ENCODE assay signal across 17 cellular contexts in the genomic region with DNA sequence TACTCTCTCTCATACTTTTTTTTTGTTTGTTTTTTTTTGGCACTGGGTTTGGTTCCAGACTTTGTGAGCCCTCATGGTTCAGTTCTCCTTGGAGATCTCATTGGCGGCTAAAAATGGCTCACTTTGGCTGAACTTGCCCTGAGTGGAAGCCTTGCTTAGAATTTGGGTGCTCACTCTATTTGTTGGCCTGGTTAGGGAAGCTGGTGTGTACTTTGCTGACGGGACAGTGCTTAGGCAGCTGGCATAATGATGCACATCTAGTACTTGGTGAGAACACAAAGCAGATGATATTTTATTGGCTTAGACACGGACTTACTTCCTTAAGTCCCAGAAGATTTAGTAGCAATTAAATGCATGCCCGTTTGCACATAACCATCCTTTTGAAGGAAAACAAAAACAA.
DNase-seq lines count a peak whose midpoint lies in the region; ATAC-seq, FAIRE-seq and TF ChIP-seq lines count a peak whose summit lies in the region.
"Had no signal": no experiment of that assay in that cellular context is flagged by ENCODE, and none has a peak within 500 bp of the region (broad histone marks: within the 10 kb centered on the region; RNA-seq: fewer than 3 reads in every experiment).

No MANE protein-coding gene starts in this region.

- ATAC-seq in GM12878 (peak; percentile 33), GM19452 (IDR thresholded peaks at IDR 0.05; ENCODE audit: unreplicated experiment) (no peak)
- ATAC-seq: GM23338 had no signal

- intact Hi-C loops in GM12878 (cut with micrococcal nuclease; ENCODE audit: unreplicated experiment): loop anchor here (5.0 kb wide), 1 partner anchor 114 kb away; no protein-coding TSS in a partner anchor

- TF ChIP-seq CTCF in GM12878 (IDR thresholded peaks at IDR 0.05 in 2 of 3, conservative IDR thresholded peaks at IDR 0.05 in 1 of 3; ENCODE audit: control insufficient read depth in 2 of 3, extremely low read depth in 1 of 3, insufficient read depth in 1 of 3, low read depth in 3 of 3, low read length in 3 of 3) (no peak), neural progenitor cell (IDR thresholded peaks at IDR 0.05) (no peak)

- peak overlapping the region; percentile 3 for H3K4me3 Mint-ChIP-seq in T-helper 2 cell treated with Interferon-gamma antibody and Interleukin-4, amounts not matched to agents 5 μg/mL and 100 μg/mL, for 36 hours
- no peak overlapping the region for H3K4me3 Mint-ChIP-seq in neural progenitor cell
- H3K4me3 Mint-ChIP-seq: dendritic cell treated with granulocyte-macrophage colony-stimulating factor and Interleukin-4, amounts not matched to agents 40 ng/mL and 50 ng/mL, for 4 days; GM23338; nephron had no signal

- FAIRE-seq in GM12878 (lab: Jason Lieb, UNC): no peak
- FAIRE-seq: endothelial cell of umbilical vein, kidney had no signal

- CTCF ChIA-PET in GM12878 (lab: Yijun Ruan, JAX): interaction anchor here (1.5 to 2.6 kb wide), 4 partner anchors 17 to 102 kb away, joined by 5 to 9 read pairs (median 6); no protein-coding TSS in a partner anchor

- SMC1A ChIA-PET in GM12878 (lab: Charles Lee; ENCODE audit: uncharacterized antibody, unreplicated experiment): interaction anchor here (0.7 to 8.8 kb wide), 12 partner anchors 9 to 160 kb away, joined by 3 to 60 read pairs (median 5); no protein-coding TSS in a partner anchor

- no peak for TF ChIP-seq EP300 in GM12878 (IDR thresholded peaks at IDR 0.05; ENCODE audit: borderline replicate concordance in 1 of 2, control insufficient read depth in 1 of 2, low read depth in 2 of 2, low read length in 2 of 2)

- H3K4me2 ChIP-seq in GM12878 (ENCODE audit: control insufficient read depth, insufficient read depth) (peak overlapping the region; percentile 90), neural progenitor cell (peak overlapping the region; percentile 10)

- no peaks in the 10 kb centered on the region for H3K9me3 Mint-ChIP-seq in T-helper 2 cell treated with Interferon-gamma antibody and Interleukin-4, amounts not matched to agents 5 μg/mL and 100 μg/mL, for 36 hours
- peaks cover 3% of the 10 kb centered on the region for H3K9me3 Mint-ChIP-seq in neural progenitor cell
- H3K9me3 Mint-ChIP-seq: CD4-positive, alpha-beta memory T cell; dendritic cell treated with granulocyte-macrophage colony-stimulating factor and Interleukin-4, amounts not matched to agents 40 ng/mL and 50 ng/mL, for 4 days; GM23338 had no signal

- no peaks in the 10 kb centered on the region for H4K20me1 ChIP-seq in GM12878 (ENCODE audit: control insufficient read depth, insufficient read depth)
- H4K20me1 ChIP-seq in neural progenitor cell (ENCODE audit: low read depth): no peaks in the 10 kb centered on the region

- RAD21 ChIA-PET in GM12878 (lab: Charles Lee; ENCODE audit: unreplicated experiment): interaction anchor here (0.5 to 7.9 kb wide), 8 partner anchors 8 to 309 kb away, joined by 3 to 67 read pairs (median 6); no protein-coding TSS in a partner anchor

- no TSS peak for BruUV-seq in GM12878 (replicated peaks; lab: Mats Ljungman, UMichigan)

- no peaks in the 10 kb centered on the region for H3K27me3 ChIP-seq in GM12878 (replicated peaks in 1 of 2; ENCODE audit: control insufficient read depth in 2 of 2, insufficient read depth in 2 of 2, low read length in 1 of 2)
- H3K27me3 ChIP-seq in neural progenitor cell: peaks cover 43% of the 10 kb centered on the region

- H2AFZ ChIP-seq in GM12878 (ENCODE audit: control insufficient read depth, low read depth, low read length): peak overlapping the region; percentile 71
- no peak overlapping the region for H2AFZ ChIP-seq in neural progenitor cell (replicated peaks)

- no peak overlapping the region for H3K27ac Mint-ChIP-seq in T-helper 2 cell treated with Interferon-gamma antibody and Interleukin-4, amounts not matched to agents 5 μg/mL and 100 μg/mL, for 36 hours
- no peak overlapping the region for H3K27ac Mint-ChIP-seq in neural progenitor cell
- H3K27ac Mint-ChIP-seq: CD4-positive, alpha-beta memory T cell; dendritic cell treated with granulocyte-macrophage colony-stimulating factor and Interleukin-4, amounts not matched to agents 40 ng/mL and 50 ng/mL, for 4 days; GM23338; nephron had no signal

- POLR2A ChIA-PET in GM12878 (lab: Charles Lee): interaction anchor here (0.5 to 1.4 kb wide), 4 partner anchors 18 to 497 kb away, joined by 4 read pairs; no protein-coding TSS in a partner anchor

- H3K36me3 Mint-ChIP-seq in T-helper 2 cell treated with Interferon-gamma antibody and Interleukin-4, amounts not matched to agents 5 μg/mL and 100 μg/mL, for 36 hours (ENCODE audit: low read depth): no peaks in the 10 kb centered on the region
- H3K36me3 Mint-ChIP-seq in neural progenitor cell: peaks cover 3% of the 10 kb centered on the region
- H3K36me3 Mint-ChIP-seq: CD4-positive, alpha-beta memory T cell had no signal

- no peak for TF ChIP-seq RAD21 in GM12878 (IDR thresholded peaks at IDR 0.05; ENCODE audit: insufficient read depth, low read depth, low read length)

- 63% methylated on average over 4 of the region's 4 CpGs for WGBS in GM12878 (ENCODE audit: insufficient coverage, insufficient replicate concordance, low lambda C conversion rate, missing lambda C conversion rate)

- in situ Hi-C loops in GM12878 (cut with MboI): no loop called here

- H3K4me1 ChIP-seq in GM12878 (ENCODE audit: control insufficient read depth, insufficient read depth, low read length) (0 out of 2 replicates have a peak, but pooled peaks cover 4% of the 10 kb centered on the region), neural progenitor cell (peaks cover 36% of the 10 kb centered on the region)

- H3K27ac ChIP-seq in GM12878 (ENCODE audit: control insufficient read depth, insufficient read depth) (no peak overlapping the region), neural progenitor cell (no peak overlapping the region)

- DNase-seq in T-helper 2 cell treated with Interferon-gamma antibody and Interleukin-4, amounts not matched to agents 5 μg/mL and 100 μg/mL, for 36 hours (ENCODE audit: low spot score): no peak
- no peak for DNase-seq in T-helper 2 cell
- DNase-seq in EH (ENCODE audit: low read depth): peak; percentile 2
- no peak for DNase-seq in GM12878 (ENCODE audit: low read depth, low spot score)
- DNase-seq in neural progenitor cell (ENCODE audit: low spot score): no peak
- DNase-seq in activated CD4-positive, CD25-positive, alpha-beta regulatory T cell treated with anti-CD3 and anti-CD28 coated beads, Interleukin-2, amount 50 U/mL, for 72 hours: no peak
- no peak for DNase-seq in central memory CD4-positive, alpha-beta T cell
- DNase-seq: CD4-positive, alpha-beta memory T cell; DND-41; kidney; NCI-H2029; SW 1271 had no signal

- H3K36me3 ChIP-seq in GM12878 (ENCODE audit: control insufficient read depth in 2 of 2, insufficient read depth in 2 of 2, low read length in 1 of 2) (0 out of 4 replicates have a peak, but pooled peaks cover 0 to 3% of the 10 kb centered on the region in 2 experiments), neural progenitor cell (no peaks in the 10 kb centered on the region)

- H3K9ac ChIP-seq in GM12878 (ENCODE audit: control insufficient read depth, insufficient read depth, low read length) (peak overlapping the region; percentile 18; the same call in 1 of the 2 replicates), neural progenitor cell (no peak overlapping the region)

- peaks cover 4% of the 10 kb centered on the region for H3K27me3 Mint-ChIP-seq in T-helper 2 cell treated with Interferon-gamma antibody and Interleukin-4, amounts not matched to agents 5 μg/mL and 100 μg/mL, for 36 hours (ENCODE audit: low read depth)
- H3K27me3 Mint-ChIP-seq in neural progenitor cell (ENCODE audit: insufficient read depth, low read depth): peaks cover 23% of the 10 kb centered on the region

- H3K4me1 Mint-ChIP-seq in T-helper 2 cell treated with Interferon-gamma antibody and Interleukin-4, amounts not matched to agents 5 μg/mL and 100 μg/mL, for 36 hours (ENCODE audit: low read depth): peaks cover 32% of the 10 kb centered on the region
- H3K4me1 Mint-ChIP-seq in neural progenitor cell: peaks cover 45% of the 10 kb centered on the region

- TF ChIP-seq POLR2A in GM12878 (IDR thresholded peaks at IDR 0.05; ENCODE audit: low read depth, low read length): no peak

- peaks cover 23% of the 10 kb centered on the region for H3F3A ChIP-seq in neural progenitor cell (ENCODE audit: low read depth)

- H3K79me2 ChIP-seq in GM12878 (ENCODE audit: control insufficient read depth, insufficient read depth, low read length): peaks cover 29% of the 10 kb centered on the region
- H3K79me2 ChIP-seq in neural progenitor cell (ENCODE audit: low read depth): no peaks in the 10 kb centered on the region

- H3K9me3 ChIP-seq in GM12878 (replicated peaks; ENCODE audit: control insufficient read depth, insufficient read depth, low read length) (no peaks in the 10 kb centered on the region), neural progenitor cell (ENCODE audit: low read depth) (no peaks in the 10 kb centered on the region)

- peak overlapping the region; percentile 49; the same call in 1 of the 2 replicates for H3K4me3 ChIP-seq in GM12878
- H3K4me3 ChIP-seq in neural progenitor cell: no peak overlapping the region
- H3K4me3 ChIP-seq: GM23338 had no signal
